Comparison of ENCODE assay signal across 9 cellular contexts in the genomic region with DNA sequence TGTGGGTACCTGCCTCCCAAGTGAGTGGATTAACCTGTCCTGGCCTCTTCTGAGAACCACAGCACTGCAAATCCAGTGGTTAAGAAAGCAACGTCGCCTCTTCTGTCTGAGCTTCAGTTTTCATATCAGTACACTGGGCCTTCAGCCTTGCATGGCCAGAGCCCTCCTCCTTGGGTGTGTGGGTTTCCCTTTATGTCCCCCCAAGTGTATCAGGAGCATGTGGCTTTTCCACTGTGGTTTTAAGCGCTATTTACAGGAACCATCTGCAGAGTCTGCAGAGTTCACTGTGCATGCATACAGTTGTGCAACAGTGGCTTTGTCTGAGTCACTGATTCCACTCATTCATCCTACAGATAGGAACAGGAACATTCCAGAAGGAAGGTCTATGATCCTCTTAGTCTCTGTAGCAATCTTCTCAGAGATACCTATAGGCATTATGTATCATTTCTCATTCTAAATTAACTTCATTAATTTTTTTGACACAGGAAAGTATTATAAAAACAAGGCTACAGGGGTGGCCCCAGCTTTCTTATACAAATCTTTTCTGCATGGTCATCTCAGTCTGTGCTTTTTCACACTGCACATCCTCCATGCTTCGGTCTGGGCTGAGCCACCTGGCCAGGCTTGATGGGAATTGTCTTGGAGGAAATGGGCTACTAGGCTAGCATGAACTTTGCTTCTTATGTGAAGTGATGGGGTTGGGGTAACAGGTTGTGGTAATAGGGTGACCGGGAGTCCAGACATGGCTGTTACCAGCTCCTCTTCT. TPM values are rescaled to one million over a fixed set of nuclear protein-coding genes. Genes with fewer than 3 reads are reported as not detected.
A peak's percentile ranks its signal among the peaks of the same experiment; 100 is the strongest.
DNase-seq lines count a peak whose midpoint lies in the region; ATAC-seq and TF ChIP-seq lines count a peak whose summit lies in the region.
"Had no signal": no experiment of that assay in that cellular context is flagged by ENCODE, and none has a peak within 500 bp of the region (broad histone marks: within the 10 kb centered on the region; RNA-seq: fewer than 3 reads in every experiment).

No MANE protein-coding gene starts in this region.

- peak; percentile 20 for ATAC-seq in Right ventricle myocardium superior (ENCODE audit: poor library complexity)
- no peak for ATAC-seq in GM21447 (IDR thresholded peaks at IDR 0.05; ENCODE audit: unreplicated experiment)

- intact Hi-C loops in Right ventricle myocardium superior (cut with DNase I) = no loop called here
- intact Hi-C loops in left ventricle myocardium inferior (cut with micrococcal nuclease) = no loop called here
- intact Hi-C loops in transverse colon (cut with DNase I; ENCODE audit: low total_unique reads) = no loop called here

- no peak for DNase-seq in Right ventricle myocardium superior
- no peak for DNase-seq in left ventricle myocardium inferior
- peak; percentile 40 for DNase-seq in RWPE1 (ENCODE audit: low spot score)
- peak; percentile 72 for DNase-seq in glomerular visceral epithelial cell (ENCODE audit: extremely low spot score)
- peak; percentile 7 for DNase-seq in transverse colon
- DNase-seq in GOT3 (lab: John Stamatoyannopoulos, UW) = no peak
- DNase-seq in GM13977 (ENCODE audit: low spot score) = no peak

- no peak for TF ChIP-seq EP300 in transverse colon (IDR thresholded peaks at IDR 0.05; ENCODE audit: low read depth)

- in situ Hi-C loops in transverse colon (cut with MboI; ENCODE audit: low pct_ligation_motif_present in 1 of 4, low pct_unique_long_range_greater_than_20kb in 1 of 4, low sequenced_read_pairs in 3 of 4) = no loop called here
- in situ Hi-C loops in GM13977 (cut with MboI; ENCODE audit: low pct_unique_long_range_greater_than_20kb, low sequenced_read_pairs, unreplicated experiment) = no loop called here

- POLR2A ChIA-PET in RWPE1 (lab: Yijun Ruan, JAX; ENCODE audit: low non-redundant PET) = no interaction called here

- 61 to 68% methylated on average over 5 of the region's 5 CpGs for WGBS in transverse colon (ENCODE audit: low coverage in 1 of 2), 2 donors

- H3K4me3 ChIP-seq in left ventricle myocardium inferior (no peak overlapping the region), transverse colon (no peak overlapping the region)

- CTCF ChIA-PET in RWPE1 (lab: Yijun Ruan, JAX) = interaction anchor here (0.6 kb wide), 1 partner anchor 747 kb away, joined by 3 read pairs; no protein-coding TSS in a partner anchor

- TF ChIP-seq CTCF in left ventricle myocardium inferior (IDR thresholded peaks at IDR 0.05; ENCODE audit: borderline replicate concordance) (no peak), RWPE1 (conservative IDR thresholded peaks at IDR 0.05; ENCODE audit: low read depth) (no peak), transverse colon (IDR thresholded peaks at IDR 0.05) (no peak), GM13977 (IDR thresholded peaks at IDR 0.05; ENCODE audit: extremely low read depth, insufficient read depth, missing control alignments) (no peak)

- TF ChIP-seq POLR2A in transverse colon (IDR thresholded peaks at IDR 0.05) = no peak

- H3K36me3 ChIP-seq in left ventricle myocardium inferior (no peaks in the 10 kb centered on the region), transverse colon (no peaks in the 10 kb centered on the region)

- no peaks in the 10 kb centered on the region for H3K9me3 ChIP-seq in left ventricle myocardium inferior (replicated peaks)
- no peaks in the 10 kb centered on the region for H3K9me3 ChIP-seq in transverse colon

- H3K4me1 ChIP-seq in left ventricle myocardium inferior = no peaks in the 10 kb centered on the region
- no peaks in the 10 kb centered on the region for H3K4me1 ChIP-seq in transverse colon

- H3K27me3 ChIP-seq in left ventricle myocardium inferior (ENCODE audit: low read depth) (no peaks in the 10 kb centered on the region), transverse colon (no peaks in the 10 kb centered on the region)

- no peak overlapping the region for H3K27ac ChIP-seq in left ventricle myocardium inferior (replicated peaks)
- no peak overlapping the region for H3K27ac ChIP-seq in RWPE1
- no peak overlapping the region for H3K27ac ChIP-seq in transverse colon

RNA-seq across cellular contexts. Expression of gene MBL2, which starts 17.1 kb away (rescaled TPM):
- not detected for total RNA-seq in Right ventricle myocardium superior
- not detected for total RNA-seq in left ventricle myocardium inferior
- not detected for total RNA-seq in transverse colon
- total RNA-seq: T-helper 2 cell treated with Interferon-gamma antibody and Interleukin-4, amounts not matched to agents 100 ng/mL and 5 ng/mL, for 36 hours had no signal

Comparison
In these comparisons a context has a peak if more than half of its experiments do, and no peak if none do; other contexts are left out.
1. DNase-seq: peak in RWPE1 (single experiment), glomerular visceral epithelial cell (single experiment) and transverse colon (single experiment); none in Right ventricle myocardium superior (single experiment), left ventricle myocardium inferior (single experiment), GOT3 (single experiment) and GM13977 (single experiment).